Comparison of ENCODE assay signal across 7 cellular contexts in genomic region chr15:31893770-31894169, GRCh38.
"Had no signal": no experiment of that assay in that cellular context is flagged by ENCODE, and none has a peak within 500 bp of the region (broad histone marks: within the 10 kb centered on the region; RNA-seq: fewer than 3 reads in every experiment).

No MANE protein-coding gene starts in this region.

- H3K4me3 ChIP-seq: GM12878 had no signal

- ATAC-seq: GM12878 had no signal

- FAIRE-seq: G401.6, GM12878, GM12891, GM12892, GM18507, GM19239 had no signal

- DNase-seq: GF-D8 had no signal
